Comparison of ENCODE assay signal across 8 cellular contexts in genomic region chr6:10719386-10720228, GRCh38. TPM values are rescaled to one million over a fixed set of nuclear protein-coding genes. Genes with fewer than 3 reads are reported as not detected.
DNase-seq lines count a peak whose midpoint lies in the region; ATAC-seq and TF ChIP-seq lines count a peak whose summit lies in the region.
"Had no signal": no experiment of that assay in that cellular context is flagged by ENCODE, and none has a peak within 500 bp of the region (broad histone marks: within the 10 kb centered on the region; RNA-seq: fewer than 3 reads in every experiment).

No MANE protein-coding gene starts in this region.

- peaks cover 17% of the 10 kb centered on the region for H3K4me1 ChIP-seq in psoas muscle

- WGBS in psoas muscle, 3 donors, result 39 to 61% (median 46%) methylated on average over 25 of the region's 25 CpGs

- peak overlapping the region; percentile 54 for H3K4me3 ChIP-seq in epithelial cell of esophagus (ENCODE audit: low read length)
- peak overlapping the region; percentile 68 for H3K4me3 ChIP-seq in psoas muscle
- H3K4me3 ChIP-seq: SK-N-MC had no signal

- peaks cover 15% of the 10 kb centered on the region; the same call in 1 of the 2 replicates for H3K9me3 Mint-ChIP-seq in HFFc6

- peak overlapping the region; percentile 70 for H3K4me3 Mint-ChIP-seq in HFFc6

- peak overlapping the region; percentile 24; the same call in 1 of the 2 replicates for H3K27ac Mint-ChIP-seq in HFFc6

- no peak for TF ChIP-seq CTCF in HFFc6 (IDR thresholded peaks at IDR 0.05)
- no peak for TF ChIP-seq CTCF in epithelial cell of esophagus (IDR thresholded peaks at IDR 0.05; ENCODE audit: insufficient read depth, low read depth, low read length, missing control alignments)
- TF ChIP-seq CTCF in psoas muscle (IDR thresholded peaks at IDR 0.05), result no peak

- intact Hi-C loops in psoas muscle (cut with DNase I), result no loop called here

- H3K36me3 ChIP-seq in psoas muscle (ENCODE audit: insufficient read depth in 1 of 2, low read depth in 1 of 2), result no peaks in the 10 kb centered on the region

- peaks cover 30% of the 10 kb centered on the region for H3K4me1 Mint-ChIP-seq in HFFc6 (ENCODE audit: low read depth)

- H3K36me3 Mint-ChIP-seq in HFFc6 (ENCODE audit: low read depth), result peaks cover 16% of the 10 kb centered on the region

- ATAC-seq in psoas muscle (no peak), GM19463 (IDR thresholded peaks at IDR 0.05; ENCODE audit: unreplicated experiment) (no peak)

- DNase-seq in HFFc6 (no peak), T1000 (lab: John Stamatoyannopoulos, UW) (peak; percentile 42), epithelial cell of esophagus (ENCODE audit: low read depth) (no peak), psoas muscle (peak; percentile 20 to 54), NCI-H2107 treated with DMSO at 0.1 percent for 48 hours (lab: John Stamatoyannopoulos, UW; ENCODE audit: unreplicated experiment) (no peak), HK-2 (ENCODE audit: unreplicated experiment) (no peak)

- peaks cover 2% of the 10 kb centered on the region for H3K27me3 Mint-ChIP-seq in HFFc6 (ENCODE audit: insufficient read depth)

- no peaks in the 10 kb centered on the region for H3K9me3 ChIP-seq in psoas muscle

- H3K27ac ChIP-seq in psoas muscle, result peak overlapping the region; percentile 16
- H3K27ac ChIP-seq: SK-N-MC had no signal

- H3K27me3 ChIP-seq in psoas muscle (ENCODE audit: insufficient read depth in 3 of 3, low read length in 2 of 3), result no peaks in the 10 kb centered on the region

RNA-seq across cellular contexts. Expression of gene TMEM14C, which starts 3.3 kb away (rescaled TPM):
- total RNA-seq in HFFc6 (2021; fragmentation: NEBNext Ultra II Directional; extraction: Animal tissue kit (Norgen Biotek cat#: 25700)), result 100 to 1,000 TPM; 140 to 158 (median 145) TPM
- total RNA-seq in psoas muscle, result 10 to 100 TPM; 74.3 to 90.7 (median 86.7) TPM
- 100 to 1,000 TPM in 2 of 3 donors, 10 to 100 TPM in 1; 64.4 to 161 (median 104) TPM for polyA plus RNA-seq in psoas muscle

RNA-seq across cellular contexts. Expression of gene PAK1IP1, which starts 24.8 kb away (rescaled TPM):
- 10 to 100 TPM; 18.2 to 23.1 (median 19.4) TPM for total RNA-seq in HFFc6 (2021; fragmentation: NEBNext Ultra II Directional; extraction: Animal tissue kit (Norgen Biotek cat#: 25700))
- 10 to 100 TPM in 3 of 4 donors, 1 to 10 TPM in 1; 9.5 to 22.6 (median 18.3) TPM for total RNA-seq in psoas muscle
- polyA plus RNA-seq in psoas muscle, result 10 to 100 TPM; 22.0 to 44.1 (median 25.2) TPM

RNA-seq across cellular contexts. Expression of gene C6orf52, which starts 25.2 kb away (rescaled TPM):
- not detected for total RNA-seq in HFFc6 (2021; fragmentation: NEBNext Ultra II Directional; extraction: Animal tissue kit (Norgen Biotek cat#: 25700))
- total RNA-seq in psoas muscle, result 1 to 10 TPM in 2 of 4 donors, under 1 TPM in 2; 0.61 to 1.5 (median 1.0) TPM
- under 1 TPM; 0.33 to 0.47 (median 0.38) TPM for polyA plus RNA-seq in psoas muscle

RNA-seq across cellular contexts. Expression of gene TMEM14B, which starts 28.0 kb away (rescaled TPM):
- 100 to 1,000 TPM in 1 of 6 experiments, 10 to 100 TPM in 5; 82.7 to 113 (median 96.7) TPM for total RNA-seq in HFFc6 (2021; fragmentation: NEBNext Ultra II Directional; extraction: Animal tissue kit (Norgen Biotek cat#: 25700))
- total RNA-seq in psoas muscle, result 10 to 100 TPM; 78.2 to 89.1 (median 81.8) TPM
- polyA plus RNA-seq in psoas muscle, result 100 to 1,000 TPM in 1 of 3 donors, 10 to 100 TPM in 2; 66.1 to 118 (median 85.5) TPM

Comparison
In these comparisons a context has a peak if more than half of its experiments do, and no peak if none do; other contexts are left out.
1. DNase-seq: peak in T1000 (single experiment) and psoas muscle (2 of 2); none in HFFc6 (single experiment), epithelial cell of esophagus (single experiment), NCI-H2107 treated with DMSO at 0.1 percent for 48 hours (single experiment) and HK-2 (single experiment).